8 cellular contexts compared by ENCODE assay signal in genomic region chr10:5685764-5686240, GRCh38. TPM values are rescaled to one million over a fixed set of nuclear protein-coding genes. Genes with fewer than 3 reads are reported as not detected.
A peak's percentile ranks its signal among the peaks of the same experiment; 100 is the strongest.
DNase-seq lines count a peak whose midpoint lies in the region; ATAC-seq, FAIRE-seq and TF ChIP-seq lines count a peak whose summit lies in the region.

No MANE protein-coding gene starts in this region.

- H3K27ac ChIP-seq in Karpas-422 (ENCODE audit: low read length): peak overlapping the region; percentile 70
- H3K27ac ChIP-seq in muscle layer of duodenum (ENCODE audit: low read length): peak overlapping the region; percentile 80

- peaks cover 31% of the 10 kb centered on the region for H3K4me1 Mint-ChIP-seq in CD14-positive monocyte

- no peak for FAIRE-seq in bronchial epithelial cell (lab: Jason Lieb, UNC)

- no peaks in the 10 kb centered on the region for H3K9me2 ChIP-seq in Karpas-422 (replicated peaks; ENCODE audit: insufficient read depth, low read length)

- H3K27me3 ChIP-seq in Karpas-422 (ENCODE audit: low read length) (no peaks in the 10 kb centered on the region), bronchial epithelial cell (ENCODE audit: control insufficient read depth, insufficient read depth, low read length) (no peaks in the 10 kb centered on the region), muscle layer of duodenum (ENCODE audit: low read depth, low read length) (no peaks in the 10 kb centered on the region)

- H3K36me3 ChIP-seq in Karpas-422 (ENCODE audit: insufficient read depth, low read length) (peaks cover 6% of the 10 kb centered on the region), bronchial epithelial cell (ENCODE audit: control insufficient read depth, insufficient read depth, low read length) (no peaks in the 10 kb centered on the region), muscle layer of duodenum (ENCODE audit: control insufficient read depth in 1 of 2, insufficient read depth in 2 of 2, low read length in 2 of 2) (no peaks in the 10 kb centered on the region)

- no peak overlapping the region for H2AFZ ChIP-seq in Karpas-422 (ENCODE audit: low read length)

- H3K79me2 ChIP-seq in Karpas-422 (ENCODE audit: low read length): peaks cover 60% of the 10 kb centered on the region

- H3K9ac ChIP-seq in Karpas-422 (ENCODE audit: low read length): peak overlapping the region; percentile 93

- H3K27me3 Mint-ChIP-seq in CD14-positive monocyte (ENCODE audit: low read depth in 3 of 3): peaks cover 0 to 3% (median 0%) of the 10 kb centered on the region in 3 donors

- TF ChIP-seq CTCF in CD14-positive monocyte (IDR thresholded peaks at IDR 0.05) (peak; percentile 10), bronchial epithelial cell (IDR thresholded peaks at IDR 0.05; ENCODE audit: insufficient read depth, low read length, severe bottlenecking) (no peak)

- peaks cover 32% of the 10 kb centered on the region for H3K4me1 ChIP-seq in Karpas-422 (ENCODE audit: low read length)
- peaks cover 0 to 16% of the 10 kb centered on the region in 2 donors for H3K4me1 ChIP-seq in muscle layer of duodenum (ENCODE audit: control insufficient read depth in 1 of 2, insufficient read depth in 2 of 2, low read length in 2 of 2)

- DNase-seq in CD14-positive monocyte (ENCODE audit: low spot score) (no peak), Karpas-422 (no peak), bronchial epithelial cell (ENCODE audit: low read depth) (peak; percentile 20), mucosa of gallbladder (ENCODE audit: low spot score) (no peak), hippocampal formation (lab: John Stamatoyannopoulos, UW) (no peak)

- peak overlapping the region; percentile 90 to 96 (median 95) for H3K27ac Mint-ChIP-seq in CD14-positive monocyte

- peak overlapping the region; percentile 92 for H3K4me2 ChIP-seq in Karpas-422 (ENCODE audit: low read depth, low read length, poor library complexity, severe bottlenecking)

- intact Hi-C loops in CD14-positive monocyte (cut with micrococcal nuclease): loop anchor here (5.0 to 10.0 kb wide), 3 partner anchors 126 to 289 kb away; partner anchors contain the start of genes GDI2 (in 2 of the 2) and IL15RA (in 1 of the 2)

- peaks cover 0 to 8% of the 10 kb centered on the region in 2 donors for H3K36me3 Mint-ChIP-seq in CD14-positive monocyte

- no peaks in the 10 kb centered on the region for H3K9me3 Mint-ChIP-seq in CD14-positive monocyte

- H3K9me3 ChIP-seq in Karpas-422 (ENCODE audit: low read length): no peaks in the 10 kb centered on the region
- no peaks in the 10 kb centered on the region for H3K9me3 ChIP-seq in muscle layer of duodenum (ENCODE audit: control insufficient read depth in 1 of 2, low read length in 2 of 2)

- H4K20me1 ChIP-seq in Karpas-422 (ENCODE audit: insufficient read depth, low read depth, low read length): peaks cover 20% of the 10 kb centered on the region; the same call in 1 of the 2 replicates

- ATAC-seq in HG02885 (IDR thresholded peaks at IDR 0.05; ENCODE audit: poor library complexity, unreplicated experiment): no peak
- no peak for ATAC-seq in HG02840 (IDR thresholded peaks at IDR 0.05; ENCODE audit: low FRiP score, unreplicated experiment)

- H3K4me3 ChIP-seq in Karpas-422 (ENCODE audit: low read length) (peak overlapping the region; percentile 87), bronchial epithelial cell (ENCODE audit: low read depth, low read length) (peak overlapping the region; percentile 92), muscle layer of duodenum (ENCODE audit: low read depth in 1 of 2, low read length in 2 of 2) (peak overlapping the region; percentile 86 to 99)

- H3K4me3 Mint-ChIP-seq in CD14-positive monocyte: peak overlapping the region; percentile 97 to 98

RNA-seq across cellular contexts. Expression of gene TASOR2, which starts 1.2 kb away (rescaled TPM):
- polyA plus RNA-seq in CD14-positive monocyte: 1 to 10 TPM; 3.2 to 9.5 TPM
- total RNA-seq in Karpas-422 (2014; rRNA removed; shearing (Covaris generic); ENCODE audit: low replicate concordance): 57.7 and 63.7 TPM in 2 replicates
- total RNA-seq in bronchial epithelial cell (52.1 and 54.8 TPM in 2 replicates), mucosa of gallbladder (48.5 TPM)

RNA-seq across cellular contexts. Expression of gene ASB13, which starts 19.4 kb away (rescaled TPM):
- polyA plus RNA-seq in CD14-positive monocyte: 10 to 100 TPM; 37.8 to 44.1 TPM
- 12.2 and 26.0 TPM in 2 replicates for total RNA-seq in Karpas-422 (2014; rRNA removed; shearing (Covaris generic); ENCODE audit: low replicate concordance)
- total RNA-seq in bronchial epithelial cell (14.5 TPM in 2 replicates), mucosa of gallbladder (37.3 TPM)
